23 cellular contexts compared by ENCODE assay signal in genomic region chr5:175485631-175486030, GRCh38. TPM values are rescaled to one million over a fixed set of nuclear protein-coding genes. Genes with fewer than 3 reads are reported as not detected.
"Had no signal": no experiment of that assay in that cellular context is flagged by ENCODE, and none has a peak within 500 bp of the region (broad histone marks: within the 10 kb centered on the region; RNA-seq: fewer than 3 reads in every experiment).

No MANE protein-coding gene starts in this region.

- H3K4me3 Mint-ChIP-seq: activated naive CD4-positive, alpha-beta T cell treated with anti-CD3 and anti-CD28 coated beads for 36 hours had no signal

- H3K4me1 ChIP-seq: ascending aorta had no signal

- H3K27me3 Mint-ChIP-seq: natural killer cell treated with Interleukin-12 subunit alpha and Interleukin-12 subunit beta and Interleukin-15 and Interleukin-18, amount 100 ng/mL, for 72 hours had no signal

- H3K27me3 ChIP-seq: adrenal gland, ascending aorta, esophagus muscularis mucosa, pancreas, tibial artery had no signal

- H3K27ac Mint-ChIP-seq: activated naive CD4-positive, alpha-beta T cell treated with anti-CD3 and anti-CD28 coated beads for 36 hours had no signal

- DNase-seq: activated CD4-positive, alpha-beta T cell treated with anti-CD3 and anti-CD28 coated beads, Interleukin-2, amount 50 U/mL, for 1 hour; activated CD4-positive, CD25-positive, alpha-beta regulatory T cell treated with anti-CD3 and anti-CD28 coated beads, Interleukin-2, amount 50 U/mL, for 72 hours; activated effector memory CD4-positive, alpha-beta T cell treated with Interleukin-2 at 50 U/mL for 16 hours; activated naive CD4-positive, alpha-beta T cell treated with anti-CD3 and anti-CD28 coated beads for 36 hours; adrenal gland; hippocampal formation; midbrain; pancreas; right cardiac atrium; stimulated activated CD4-positive, alpha-beta T cell treated with anti-CD3 and anti-CD28 coated beads, Interleukin-12 subunit alpha, Interleukin-12 subunit beta, amount 100 ng/mL, for 4 hours; stimulated activated CD4-positive, alpha-beta T cell treated with anti-CD3 and anti-CD28 coated beads, Interleukin-4, amount 100 ng/mL, for 4 hours; stimulated activated naive CD8-positive, alpha-beta T cell treated with anti-CD3 and anti-CD28 coated beads, Interleukin-15, Interleukin-2, amounts not matched to agents 100 U/mL and 50 U/mL, for 24 hours; tibial artery; WERI-Rb-1 had no signal

- H3K9me3 ChIP-seq: adrenal gland, ascending aorta, esophagus muscularis mucosa, pancreas, tibial artery had no signal

- H3K36me3 ChIP-seq: adrenal gland, pancreas had no signal

- H3K9me3 Mint-ChIP-seq: activated naive CD4-positive, alpha-beta T cell treated with anti-CD3 and anti-CD28 coated beads for 36 hours; natural killer cell treated with Interleukin-12 subunit alpha and Interleukin-12 subunit beta and Interleukin-15 and Interleukin-18, amount 100 ng/mL, for 72 hours had no signal

- H3K4me3 ChIP-seq: adrenal gland, ascending aorta, coronary artery, esophagus muscularis mucosa, pancreas, tibial artery had no signal

- H3K27ac ChIP-seq: adrenal gland, ascending aorta, coronary artery, esophagus muscularis mucosa, pancreas, tibial artery, WERI-Rb-1 had no signal

- ATAC-seq: natural killer cell treated with Interleukin-12 subunit alpha and Interleukin-12 subunit beta and Interleukin-15 and Interleukin-18, amount 100 ng/mL, for 72 hours; pancreas; right cardiac atrium; stimulated activated naive CD8-positive, alpha-beta T cell treated with anti-CD3 and anti-CD28 coated beads, Interleukin-15, Interleukin-2, amounts not matched to agents 100 U/mL and 50 U/mL, for 24 hours had no signal

RNA-seq across cellular contexts. Expression of gene DRD1, which starts 41.6 kb away (rescaled TPM):
- total RNA-seq: activated CD8-positive, alpha-beta memory T cell treated with anti-CD3 and anti-CD28 coated beads for 36 hours; activated naive CD4-positive, alpha-beta T cell treated with anti-CD3 and anti-CD28 coated beads for 36 hours; bronchial epithelial cell; natural killer cell treated with Interleukin-12 subunit alpha and Interleukin-12 subunit beta and Interleukin-15 and Interleukin-18, amount 100 ng/mL, for 72 hours; pulmonary artery endothelial cell; right cardiac atrium; skeletal muscle tissue; T-helper 2 cell treated with Interferon-gamma antibody and Interleukin-4, amounts not matched to agents 100 ng/mL and 5 ng/mL, for 36 hours had no signal
- polyA plus RNA-seq: right cardiac atrium had no signal
